Comparison of ENCODE assay signal across 1 cellular context in genomic region chr19:23395041-23395721, GRCh38.
TF ChIP-seq lines count a peak whose summit lies in the region.

Gene ZNF91, minus strand, starts transcription at chr19:23395471. Its CDS starts 117 bp downstream, at chr19:23395354.

TF ChIP-seq in WTC11, 78 proteins besides CTCF, POLR2A, EP300 and RAD21 (continued from another document):
- peak; percentile 42; the same call in 1 of the 2 replicates for TF ChIP-seq ARID4B (CRISPR knock-in tag; IDR thresholded peaks at IDR 0.05; ENCODE audit: borderline replicate concordance)
- no peak for TF ChIP-seq RELA (CRISPR knock-in tag; IDR thresholded peaks at IDR 0.05; ENCODE audit: borderline replicate concordance)
- TF ChIP-seq, protein P1, sequence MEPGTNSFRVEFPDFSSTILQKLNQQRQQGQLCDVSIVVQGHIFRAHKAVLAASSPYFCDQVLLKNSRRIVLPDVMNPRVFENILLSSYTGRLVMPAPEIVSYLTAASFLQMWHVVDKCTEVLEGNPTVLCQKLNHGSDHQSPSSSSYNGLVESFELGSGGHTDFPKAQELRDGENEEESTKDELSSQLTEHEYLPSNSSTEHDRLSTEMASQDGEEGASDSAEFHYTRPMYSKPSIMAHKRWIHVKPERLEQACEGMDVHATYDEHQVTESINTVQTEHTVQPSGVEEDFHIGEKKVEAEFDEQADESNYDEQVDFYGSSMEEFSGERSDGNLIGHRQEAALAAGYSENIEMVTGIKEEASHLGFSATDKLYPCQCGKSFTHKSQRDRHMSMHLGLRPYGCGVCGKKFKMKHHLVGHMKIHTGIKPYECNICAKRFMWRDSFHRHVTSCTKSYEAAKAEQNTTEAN (CRISPR knock-in tag; IDR thresholded peaks at IDR 0.05), result no peak
- TF ChIP-seq GABPB1 (CRISPR knock-in tag; IDR thresholded peaks at IDR 0.05), result peak; percentile 47; the same call in 1 of the 2 replicates
- TF ChIP-seq CREM (CRISPR knock-in tag; IDR thresholded peaks at IDR 0.05), result no peak
- peak; percentile 54; the same call in 1 of the 2 replicates for TF ChIP-seq CBFB (CRISPR knock-in tag; IDR thresholded peaks at IDR 0.05; ENCODE audit: low read depth)
- TF ChIP-seq ZNF532 (CRISPR knock-in tag; IDR thresholded peaks at IDR 0.05; ENCODE audit: borderline replicate concordance), result no peak
- 0 out of 2 replicates have a peak, but pooled peaks have one; percentile 71 for TF ChIP-seq ZBTB21 (CRISPR knock-in tag; IDR thresholded peaks at IDR 0.05; ENCODE audit: borderline replicate concordance)
- TF ChIP-seq, protein P2, sequence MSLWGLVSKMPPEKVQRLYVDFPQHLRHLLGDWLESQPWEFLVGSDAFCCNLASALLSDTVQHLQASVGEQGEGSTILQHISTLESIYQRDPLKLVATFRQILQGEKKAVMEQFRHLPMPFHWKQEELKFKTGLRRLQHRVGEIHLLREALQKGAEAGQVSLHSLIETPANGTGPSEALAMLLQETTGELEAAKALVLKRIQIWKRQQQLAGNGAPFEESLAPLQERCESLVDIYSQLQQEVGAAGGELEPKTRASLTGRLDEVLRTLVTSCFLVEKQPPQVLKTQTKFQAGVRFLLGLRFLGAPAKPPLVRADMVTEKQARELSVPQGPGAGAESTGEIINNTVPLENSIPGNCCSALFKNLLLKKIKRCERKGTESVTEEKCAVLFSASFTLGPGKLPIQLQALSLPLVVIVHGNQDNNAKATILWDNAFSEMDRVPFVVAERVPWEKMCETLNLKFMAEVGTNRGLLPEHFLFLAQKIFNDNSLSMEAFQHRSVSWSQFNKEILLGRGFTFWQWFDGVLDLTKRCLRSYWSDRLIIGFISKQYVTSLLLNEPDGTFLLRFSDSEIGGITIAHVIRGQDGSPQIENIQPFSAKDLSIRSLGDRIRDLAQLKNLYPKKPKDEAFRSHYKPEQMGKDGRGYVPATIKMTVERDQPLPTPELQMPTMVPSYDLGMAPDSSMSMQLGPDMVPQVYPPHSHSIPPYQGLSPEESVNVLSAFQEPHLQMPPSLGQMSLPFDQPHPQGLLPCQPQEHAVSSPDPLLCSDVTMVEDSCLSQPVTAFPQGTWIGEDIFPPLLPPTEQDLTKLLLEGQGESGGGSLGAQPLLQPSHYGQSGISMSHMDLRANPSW (CRISPR knock-in tag; conservative IDR thresholded peaks at IDR 0.05; ENCODE audit: low read depth), result 0 out of 2 replicates have a peak, but pooled peaks have one; percentile 53
- no peak for TF ChIP-seq PRRX2 (CRISPR knock-in tag; IDR thresholded peaks at IDR 0.05)
- TF ChIP-seq ERG (CRISPR knock-in tag; IDR thresholded peaks at IDR 0.05), result no peak
